8 cellular contexts compared by ENCODE assay signal in genomic region chr6:7243188-7243942, GRCh38.
DNase-seq lines count a peak whose midpoint lies in the region; ATAC-seq and TF ChIP-seq lines count a peak whose summit lies in the region.

No MANE protein-coding gene starts in this region.

- no peaks in the 10 kb centered on the region for H3K9me3 ChIP-seq in BE2C

- peaks cover 6% of the 10 kb centered on the region for H3K36me3 Mint-ChIP-seq in chondrocyte (ENCODE audit: low read depth)

- H3K4me3 Mint-ChIP-seq in chondrocyte (ENCODE audit: unreplicated experiment) = no peak overlapping the region

- intact Hi-C loops in left colon (cut with DNase I, micrococcal nuclease) = loop anchor here in 1 of 2 donors (5.0 kb wide), 1 partner anchor 521 kb away; no protein-coding TSS in a partner anchor

- TF ChIP-seq CTCF in BE2C (IDR thresholded peaks at IDR 0.05; ENCODE audit: low read depth, low read length) (peak; percentile 93), chondrocyte (IDR thresholded peaks at IDR 0.05) (peak; percentile 96)

- ATAC-seq in GM18861 (IDR thresholded peaks at IDR 0.05; ENCODE audit: unreplicated experiment) (peak; percentile 43), left colon (peak; percentile 45)

- H3K9me3 Mint-ChIP-seq in chondrocyte (ENCODE audit: low read depth) = no peaks in the 10 kb centered on the region

- H3K36me3 ChIP-seq in BE2C = 0 out of 2 replicates have a peak, but pooled peaks cover 2% of the 10 kb centered on the region

- H3K27me3 Mint-ChIP-seq in chondrocyte (ENCODE audit: low read depth) = no peaks in the 10 kb centered on the region

- H3K4me1 Mint-ChIP-seq in chondrocyte (ENCODE audit: low read depth) = peaks cover 31% of the 10 kb centered on the region

- DNase-seq in BE2C = peak; percentile 49
- DNase-seq in NCI-H1105 (lab: John Stamatoyannopoulos, UW) = peak; percentile 66
- DNase-seq in T follicular helper cell (ENCODE audit: low read depth) = peak; percentile 22
- no peak for DNase-seq in chondrocyte (ENCODE audit: low spot score)
- DNase-seq in left colon = no peak
- peak; percentile 50 for DNase-seq in stimulated activated CD8-positive, alpha-beta memory T cell treated with anti-CD3 and anti-CD28 coated beads, Interleukin-4, amount 100 ng/mL, for 48 hours
- no peak for DNase-seq in NK-92 treated with Interleukin-12 subunit alpha and Interleukin-12 subunit beta, amount 100 ng/mL, for 24 hours (lab: John Stamatoyannopoulos, UW)

- H3K27ac Mint-ChIP-seq in chondrocyte (ENCODE audit: unreplicated experiment) = peak overlapping the region; percentile 73

- H3K4me1 ChIP-seq in BE2C = no peaks in the 10 kb centered on the region; the same call in 1 of the 2 replicates

- H3K27me3 ChIP-seq in BE2C = no peaks in the 10 kb centered on the region

- no peak overlapping the region for H3K4me3 ChIP-seq in BE2C (ENCODE audit: low read depth, low read length)

Comparison
In these comparisons a context has a peak if more than half of its experiments do, and no peak if none do; other contexts are left out.
1. DNase-seq: peak in BE2C (single experiment), NCI-H1105 (single experiment), T follicular helper cell (single experiment) and stimulated activated CD8-positive, alpha-beta memory T cell treated with anti-CD3 and anti-CD28 coated beads, Interleukin-4, amount 100 ng/mL, for 48 hours (single experiment); none in chondrocyte (single experiment), left colon (0 of 2) and NK-92 treated with Interleukin-12 subunit alpha and Interleukin-12 subunit beta, amount 100 ng/mL, for 24 hours (single experiment).